ENCODE assay signal across 1 cellular context in the genomic region with DNA sequence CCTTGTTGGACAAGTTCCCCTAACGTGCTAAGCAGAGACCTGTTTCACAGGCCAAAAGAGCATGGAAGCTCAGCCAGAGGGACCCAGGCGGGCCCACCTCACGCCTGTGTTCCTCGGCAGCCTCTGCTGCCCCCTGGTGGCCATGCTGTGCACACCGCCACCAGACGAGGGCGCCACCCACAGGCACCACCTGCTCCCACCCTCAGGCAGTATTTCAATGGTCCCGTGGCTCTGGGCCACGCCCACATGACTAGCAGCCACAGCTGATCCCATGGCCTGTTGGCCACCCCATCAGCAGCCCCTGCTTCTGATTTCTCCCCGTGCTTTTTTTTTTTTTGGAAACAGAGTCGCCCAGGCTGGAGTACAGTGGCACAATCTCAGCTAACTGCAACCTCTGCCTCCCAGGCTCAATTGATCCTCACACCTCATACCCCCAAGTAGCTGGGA.
TF ChIP-seq lines count a peak whose summit lies in the region.

No MANE protein-coding gene starts in this region.

TF ChIP-seq in K562, 482 proteins besides CTCF, POLR2A, EP300 and RAD21 (continued from another document and continues in another):
- TF ChIP-seq, protein P1, sequence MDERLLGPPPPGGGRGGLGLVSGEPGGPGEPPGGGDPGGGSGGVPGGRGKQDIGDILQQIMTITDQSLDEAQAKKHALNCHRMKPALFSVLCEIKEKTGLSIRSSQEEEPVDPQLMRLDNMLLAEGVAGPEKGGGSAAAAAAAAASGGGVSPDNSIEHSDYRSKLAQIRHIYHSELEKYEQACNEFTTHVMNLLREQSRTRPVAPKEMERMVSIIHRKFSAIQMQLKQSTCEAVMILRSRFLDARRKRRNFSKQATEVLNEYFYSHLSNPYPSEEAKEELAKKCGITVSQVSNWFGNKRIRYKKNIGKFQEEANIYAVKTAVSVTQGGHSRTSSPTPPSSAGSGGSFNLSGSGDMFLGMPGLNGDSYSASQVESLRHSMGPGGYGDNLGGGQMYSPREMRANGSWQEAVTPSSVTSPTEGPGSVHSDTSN (CRISPR knock-in tag; IDR thresholded peaks at IDR 0.05; ENCODE audit: low read depth), result no peak
- TF ChIP-seq, protein P1 (tag; conservative IDR thresholded peaks at IDR 0.05; ENCODE audit: low read depth), result peak; percentile 74
- TF ChIP-seq ZFPM2 (CRISPR knock-in tag; IDR thresholded peaks at IDR 0.05), result 0 out of 2 replicates have a peak, but pooled peaks have one; percentile 43
- peak; percentile 78 for TF ChIP-seq MYNN (IDR thresholded peaks at IDR 0.05)
- no peak for TF ChIP-seq MYNN (CRISPR knock-in tag; IDR thresholded peaks at IDR 0.05)
- TF ChIP-seq HNRNPLL (IDR thresholded peaks at IDR 0.05; ENCODE audit: low read depth, low read length, poor library complexity, severe bottlenecking), result no peak
- no peak for TF ChIP-seq ETS2 (tag; IDR thresholded peaks at IDR 0.05; ENCODE audit: borderline replicate concordance, poor library complexity, severe bottlenecking)
- no peak for TF ChIP-seq PTTG1 (tag; IDR thresholded peaks at IDR 0.05; ENCODE audit: low read depth)
- TF ChIP-seq ZNF41 (CRISPR knock-in tag; conservative IDR thresholded peaks at IDR 0.05), result no peak
- TF ChIP-seq, protein P2, sequence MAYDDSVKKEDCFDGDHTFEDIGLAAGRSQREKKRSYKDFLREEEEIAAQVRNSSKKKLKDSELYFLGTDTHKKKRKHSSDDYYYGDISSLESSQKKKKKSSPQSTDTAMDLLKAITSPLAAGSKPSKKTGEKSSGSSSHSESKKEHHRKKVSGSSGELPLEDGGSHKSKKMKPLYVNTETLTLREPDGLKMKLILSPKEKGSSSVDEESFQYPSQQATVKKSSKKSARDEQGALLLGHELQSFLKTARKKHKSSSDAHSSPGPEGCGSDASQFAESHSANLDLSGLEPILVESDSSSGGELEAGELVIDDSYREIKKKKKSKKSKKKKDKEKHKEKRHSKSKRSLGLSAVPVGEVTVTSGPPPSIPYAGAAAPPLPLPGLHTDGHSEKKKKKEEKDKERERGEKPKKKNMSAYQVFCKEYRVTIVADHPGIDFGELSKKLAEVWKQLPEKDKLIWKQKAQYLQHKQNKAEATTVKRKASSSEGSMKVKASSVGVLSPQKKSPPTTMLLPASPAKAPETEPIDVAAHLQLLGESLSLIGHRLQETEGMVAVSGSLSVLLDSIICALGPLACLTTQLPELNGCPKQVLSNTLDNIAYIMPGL (CRISPR knock-in tag; IDR thresholded peaks at IDR 0.05), result no peak
- TF ChIP-seq CBX1 (IDR thresholded peaks at IDR 0.05; ENCODE audit: low read depth), result peak; percentile 91
- TF ChIP-seq, protein P3, sequence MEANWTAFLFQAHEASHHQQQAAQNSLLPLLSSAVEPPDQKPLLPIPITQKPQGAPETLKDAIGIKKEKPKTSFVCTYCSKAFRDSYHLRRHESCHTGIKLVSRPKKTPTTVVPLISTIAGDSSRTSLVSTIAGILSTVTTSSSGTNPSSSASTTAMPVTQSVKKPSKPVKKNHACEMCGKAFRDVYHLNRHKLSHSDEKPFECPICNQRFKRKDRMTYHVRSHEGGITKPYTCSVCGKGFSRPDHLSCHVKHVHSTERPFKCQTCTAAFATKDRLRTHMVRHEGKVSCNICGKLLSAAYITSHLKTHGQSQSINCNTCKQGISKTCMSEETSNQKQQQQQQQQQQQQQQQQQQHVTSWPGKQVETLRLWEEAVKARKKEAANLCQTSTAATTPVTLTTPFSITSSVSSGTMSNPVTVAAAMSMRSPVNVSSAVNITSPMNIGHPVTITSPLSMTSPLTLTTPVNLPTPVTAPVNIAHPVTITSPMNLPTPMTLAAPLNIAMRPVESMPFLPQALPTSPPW (CRISPR knock-in tag; IDR thresholded peaks at IDR 0.05), result peak; percentile 58
- TF ChIP-seq PRPF4 (IDR thresholded peaks at IDR 0.05; ENCODE audit: insufficient read depth, low read depth, low read length, poor library complexity, severe bottlenecking), result no peak
- peak; percentile 82 for TF ChIP-seq MTA3 (IDR thresholded peaks at IDR 0.05; ENCODE audit: borderline replicate concordance)
- peak; percentile 9; the same call in 1 of the 2 replicates for TF ChIP-seq MTA2 (IDR thresholded peaks at IDR 0.05; ENCODE audit: low read depth)
- peak; percentile 80 to 95 for TF ChIP-seq SIN3A (IDR thresholded peaks at IDR 0.05; ENCODE audit: borderline replicate concordance in 2 of 2, control insufficient read depth in 1 of 2, low read depth in 2 of 2, low read length in 2 of 2)
- no peak for TF ChIP-seq WHSC1 (IDR thresholded peaks at IDR 0.05; ENCODE audit: low read length)
- TF ChIP-seq, protein P4, sequence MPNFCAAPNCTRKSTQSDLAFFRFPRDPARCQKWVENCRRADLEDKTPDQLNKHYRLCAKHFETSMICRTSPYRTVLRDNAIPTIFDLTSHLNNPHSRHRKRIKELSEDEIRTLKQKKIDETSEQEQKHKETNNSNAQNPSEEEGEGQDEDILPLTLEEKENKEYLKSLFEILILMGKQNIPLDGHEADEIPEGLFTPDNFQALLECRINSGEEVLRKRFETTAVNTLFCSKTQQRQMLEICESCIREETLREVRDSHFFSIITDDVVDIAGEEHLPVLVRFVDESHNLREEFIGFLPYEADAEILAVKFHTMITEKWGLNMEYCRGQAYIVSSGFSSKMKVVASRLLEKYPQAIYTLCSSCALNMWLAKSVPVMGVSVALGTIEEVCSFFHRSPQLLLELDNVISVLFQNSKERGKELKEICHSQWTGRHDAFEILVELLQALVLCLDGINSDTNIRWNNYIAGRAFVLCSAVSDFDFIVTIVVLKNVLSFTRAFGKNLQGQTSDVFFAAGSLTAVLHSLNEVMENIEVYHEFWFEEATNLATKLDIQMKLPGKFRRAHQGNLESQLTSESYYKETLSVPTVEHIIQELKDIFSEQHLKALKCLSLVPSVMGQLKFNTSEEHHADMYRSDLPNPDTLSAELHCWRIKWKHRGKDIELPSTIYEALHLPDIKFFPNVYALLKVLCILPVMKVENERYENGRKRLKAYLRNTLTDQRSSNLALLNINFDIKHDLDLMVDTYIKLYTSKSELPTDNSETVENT (CRISPR knock-in tag; IDR thresholded peaks at IDR 0.05), result peak; percentile 68; the same call in 1 of the 2 replicates
- no peak for TF ChIP-seq NUFIP1 (IDR thresholded peaks at IDR 0.05; ENCODE audit: partially characterized antibody)
- TF ChIP-seq, protein P5, sequence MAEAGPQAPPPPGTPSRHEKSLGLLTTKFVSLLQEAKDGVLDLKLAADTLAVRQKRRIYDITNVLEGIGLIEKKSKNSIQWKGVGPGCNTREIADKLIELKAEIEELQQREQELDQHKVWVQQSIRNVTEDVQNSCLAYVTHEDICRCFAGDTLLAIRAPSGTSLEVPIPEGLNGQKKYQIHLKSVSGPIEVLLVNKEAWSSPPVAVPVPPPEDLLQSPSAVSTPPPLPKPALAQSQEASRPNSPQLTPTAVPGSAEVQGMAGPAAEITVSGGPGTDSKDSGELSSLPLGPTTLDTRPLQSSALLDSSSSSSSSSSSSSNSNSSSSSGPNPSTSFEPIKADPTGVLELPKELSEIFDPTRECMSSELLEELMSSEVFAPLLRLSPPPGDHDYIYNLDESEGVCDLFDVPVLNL (CRISPR knock-in tag; IDR thresholded peaks at IDR 0.05; ENCODE audit: low read depth), result no peak
- no peak for TF ChIP-seq BRD4 (IDR thresholded peaks at IDR 0.05)
- TF ChIP-seq RBM22 (IDR thresholded peaks at IDR 0.05; ENCODE audit: low read depth, low read length, poor library complexity, severe bottlenecking), result peak; percentile 93
- no peak for TF ChIP-seq LARP7 (IDR thresholded peaks at IDR 0.05)
- TF ChIP-seq, protein P6, sequence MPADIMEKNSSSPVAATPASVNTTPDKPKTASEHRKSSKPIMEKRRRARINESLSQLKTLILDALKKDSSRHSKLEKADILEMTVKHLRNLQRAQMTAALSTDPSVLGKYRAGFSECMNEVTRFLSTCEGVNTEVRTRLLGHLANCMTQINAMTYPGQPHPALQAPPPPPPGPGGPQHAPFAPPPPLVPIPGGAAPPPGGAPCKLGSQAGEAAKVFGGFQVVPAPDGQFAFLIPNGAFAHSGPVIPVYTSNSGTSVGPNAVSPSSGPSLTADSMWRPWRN (IDR thresholded peaks at IDR 0.05; ENCODE audit: low read depth), result no peak
- no peak for TF ChIP-seq ARHGAP35 (IDR thresholded peaks at IDR 0.05; ENCODE audit: partially characterized antibody)
- TF ChIP-seq JUN (IDR thresholded peaks at IDR 0.05; ENCODE audit: borderline replicate concordance, low read depth, low read length), result peak; percentile 57; the same call in 1 of the 2 replicates
- no peak for TF ChIP-seq JUN (CRISPR knock-in tag; IDR thresholded peaks at IDR 0.05; ENCODE audit: borderline replicate concordance)
- no peak for TF ChIP-seq RBM14 (IDR thresholded peaks at IDR 0.05; ENCODE audit: borderline replicate concordance, insufficient read depth, low read depth, low read length)
- no peak for TF ChIP-seq NR2C1 (IDR thresholded peaks at IDR 0.05)
- TF ChIP-seq NR2C1 (tag; IDR thresholded peaks at IDR 0.05), result no peak
- TF ChIP-seq, protein P7, sequence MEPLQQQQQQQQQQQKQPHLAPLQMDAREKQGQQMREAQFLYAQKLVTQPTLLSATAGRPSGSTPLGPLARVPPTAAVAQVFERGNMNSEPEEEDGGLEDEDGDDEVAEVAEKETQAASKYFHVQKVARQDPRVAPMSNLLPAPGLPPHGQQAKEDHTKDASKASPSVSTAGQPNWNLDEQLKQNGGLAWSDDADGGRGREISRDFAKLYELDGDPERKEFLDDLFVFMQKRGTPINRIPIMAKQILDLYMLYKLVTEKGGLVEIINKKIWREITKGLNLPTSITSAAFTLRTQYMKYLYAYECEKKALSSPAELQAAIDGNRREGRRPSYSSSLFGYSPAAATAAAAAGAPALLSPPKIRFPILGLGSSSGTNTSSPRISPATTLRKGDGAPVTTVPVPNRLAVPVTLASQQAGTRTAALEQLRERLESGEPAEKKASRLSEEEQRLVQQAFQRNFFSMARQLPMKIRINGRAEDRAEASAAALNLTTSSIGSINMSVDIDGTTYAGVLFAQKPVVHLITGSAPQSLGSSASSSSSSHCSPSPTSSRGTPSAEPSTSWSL (CRISPR knock-in tag; IDR thresholded peaks at IDR 0.05; ENCODE audit: borderline replicate concordance), result no peak
- no peak for TF ChIP-seq U2AF1 (optimal IDR thresholded peaks at IDR 0.05; ENCODE audit: low read depth, low read length)
- TF ChIP-seq, protein P8, sequence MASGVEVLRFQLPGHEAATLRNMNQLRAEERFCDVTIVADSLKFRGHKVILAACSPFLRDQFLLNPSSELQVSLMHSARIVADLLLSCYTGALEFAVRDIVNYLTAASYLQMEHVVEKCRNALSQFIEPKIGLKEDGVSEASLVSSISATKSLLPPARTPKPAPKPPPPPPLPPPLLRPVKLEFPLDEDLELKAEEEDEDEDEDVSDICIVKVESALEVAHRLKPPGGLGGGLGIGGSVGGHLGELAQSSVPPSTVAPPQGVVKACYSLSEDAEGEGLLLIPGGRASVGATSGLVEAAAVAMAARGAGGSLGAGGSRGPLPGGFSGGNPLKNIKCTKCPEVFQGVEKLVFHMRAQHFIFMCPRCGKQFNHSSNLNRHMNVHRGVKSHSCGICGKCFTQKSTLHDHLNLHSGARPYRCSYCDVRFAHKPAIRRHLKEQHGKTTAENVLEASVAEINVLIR (CRISPR knock-in tag; IDR thresholded peaks at IDR 0.05), result no peak
- TF ChIP-seq CBX2 (IDR thresholded peaks at IDR 0.05; ENCODE audit: insufficient read depth, low read length, poor library complexity, severe bottlenecking), result no peak
- TF ChIP-seq ELF2 (CRISPR knock-in tag; IDR thresholded peaks at IDR 0.05), result no peak
- no peak for TF ChIP-seq CHD4 (IDR thresholded peaks at IDR 0.05; ENCODE audit: insufficient read depth, insufficient replicate concordance, low read depth, low read length, poor library complexity, severe bottlenecking)
- TF ChIP-seq NR2F6 (CRISPR knock-in tag; IDR thresholded peaks at IDR 0.05), result no peak
- TF ChIP-seq ZNF586 (CRISPR knock-in tag; conservative IDR thresholded peaks at IDR 0.05), result no peak
- TF ChIP-seq ZNF174 (CRISPR knock-in tag; IDR thresholded peaks at IDR 0.05), result no peak
- TF ChIP-seq KAT7 (CRISPR knock-in tag; IDR thresholded peaks at IDR 0.05; ENCODE audit: borderline replicate concordance), result peak; percentile 71; the same call in 1 of the 2 replicates
- TF ChIP-seq NFE2 (IDR thresholded peaks at IDR 0.05; ENCODE audit: low read depth), result peak; percentile 30; the same call in 1 of the 2 replicates
- TF ChIP-seq KDM5B (IDR thresholded peaks at IDR 0.05; ENCODE audit: insufficient replicate concordance, low read depth, low read length), result no peak
- no peak for TF ChIP-seq ZNF445 (CRISPR knock-in tag; IDR thresholded peaks at IDR 0.05; ENCODE audit: low read depth)
